In the genomic region with DNA sequence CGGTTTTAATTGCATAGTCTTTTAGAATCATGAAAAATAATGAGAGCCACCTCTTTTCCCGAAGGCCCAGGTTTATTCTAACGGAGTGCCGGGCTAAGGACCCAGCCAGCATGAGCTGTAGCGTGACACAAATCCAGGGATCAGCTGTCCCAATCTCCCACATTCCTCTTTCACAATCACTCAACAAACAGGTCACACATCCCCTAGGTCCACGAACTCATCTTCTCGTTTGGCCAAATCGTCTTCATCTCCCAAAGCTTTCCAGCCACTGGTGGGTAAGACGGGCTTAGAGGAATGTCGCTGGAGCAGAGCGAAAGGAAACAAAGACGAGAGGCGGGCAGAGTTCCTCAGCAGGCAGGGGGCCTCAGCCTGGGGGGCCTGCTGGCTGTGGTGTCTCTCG, we compare ENCODE assay signal across 16 cellular contexts.
"Had no signal": no experiment of that assay in that cellular context is flagged by ENCODE, and none has a peak within 500 bp of the region (broad histone marks: within the 10 kb centered on the region; RNA-seq: fewer than 3 reads in every experiment).

No MANE protein-coding gene starts in this region.

- H3K27me3 ChIP-seq: thyroid gland had no signal

- H3K4me1 Mint-ChIP-seq: activated CD4-positive, alpha-beta T cell treated with anti-CD3 and anti-CD28 coated beads for 36 hours had no signal

- H3K27ac ChIP-seq: thyroid gland had no signal

- DNase-seq: activated B cell treated with CpG ODN at 0.5 μM for 24 hours; activated CD4-positive, alpha-beta T cell treated with anti-CD3 and anti-CD28 coated beads for 36 hours; activated CD4-positive, alpha-beta T cell treated with anti-CD3 and anti-CD28 coated beads, Interleukin-2, amount 50 U/mL, for 4 hours; activated gamma-delta T cell treated with Interleukin-2 at 50 U/mL for 16 hours; aorta; effector CD4-positive, alpha-beta T cell; foreskin melanocyte; natural killer cell; retina; stimulated activated CD4-positive, alpha-beta T cell treated with anti-CD3 and anti-CD28 coated beads, Interleukin-4, amount 100 ng/mL, for 24 hours; T-helper 9 cell had no signal

- H3K27ac Mint-ChIP-seq: stimulated activated naive CD8-positive, alpha-beta T cell treated with anti-CD3 and anti-CD28 coated beads, Interleukin-15, Interleukin-2, amounts not matched to agents 100 ng/mL and 50 ng/mL, for 24 hours had no signal

- ATAC-seq: activated CD4-positive, alpha-beta T cell treated with anti-CD3 and anti-CD28 coated beads for 36 hours; activated naive CD4-positive, alpha-beta T cell treated with anti-CD3 and anti-CD28 coated beads, Interleukin-2, amount 50 U/mL, for 72 hours; natural killer cell had no signal

- H3K27me3 Mint-ChIP-seq: activated B cell treated with CpG ODN at 0.5 μM for 24 hours; activated CD4-positive, alpha-beta T cell treated with anti-CD3 and anti-CD28 coated beads for 36 hours; brain; stimulated activated naive CD8-positive, alpha-beta T cell treated with anti-CD3 and anti-CD28 coated beads, Interleukin-15, Interleukin-2, amounts not matched to agents 100 ng/mL and 50 ng/mL, for 24 hours had no signal

- H3K9me3 ChIP-seq: thyroid gland had no signal

- H3K4me3 Mint-ChIP-seq: activated B cell treated with CpG ODN at 0.5 μM for 24 hours; activated CD4-positive, alpha-beta T cell treated with anti-CD3 and anti-CD28 coated beads for 36 hours; activated T-helper 1 cell treated with anti-CD3 and anti-CD28 coated beads, Interleukin-12 subunit alpha, Interleukin-12 subunit beta, Interleukin-2, Interleukin-4 antibody, amounts not matched to agents 30 ng/mL and 10 ng/mL and 1 ng/mL, durations not matched to agents 14 hours and 24 hours and 36 hours; brain; natural killer cell; stimulated activated naive CD8-positive, alpha-beta T cell treated with anti-CD3 and anti-CD28 coated beads, Interleukin-15, Interleukin-2, amounts not matched to agents 100 ng/mL and 50 ng/mL, for 24 hours had no signal

- H3K4me3 ChIP-seq: thyroid gland had no signal

- H3K9me3 Mint-ChIP-seq: activated naive CD4-positive, alpha-beta T cell treated with anti-CD3 and anti-CD28 coated beads, Interleukin-2, amount 50 U/mL, for 72 hours; activated T-helper 1 cell treated with anti-CD3 and anti-CD28 coated beads, Interleukin-12 subunit alpha, Interleukin-12 subunit beta, Interleukin-2, Interleukin-4 antibody, amounts not matched to agents 30 ng/mL and 10 ng/mL and 1 ng/mL, durations not matched to agents 14 hours and 24 hours and 36 hours; brain; natural killer cell; stimulated activated naive CD8-positive, alpha-beta T cell treated with anti-CD3 and anti-CD28 coated beads, Interleukin-15, Interleukin-2, amounts not matched to agents 100 ng/mL and 50 ng/mL, for 24 hours had no signal
